31 cellular contexts compared by ENCODE assay signal in the genomic region with DNA sequence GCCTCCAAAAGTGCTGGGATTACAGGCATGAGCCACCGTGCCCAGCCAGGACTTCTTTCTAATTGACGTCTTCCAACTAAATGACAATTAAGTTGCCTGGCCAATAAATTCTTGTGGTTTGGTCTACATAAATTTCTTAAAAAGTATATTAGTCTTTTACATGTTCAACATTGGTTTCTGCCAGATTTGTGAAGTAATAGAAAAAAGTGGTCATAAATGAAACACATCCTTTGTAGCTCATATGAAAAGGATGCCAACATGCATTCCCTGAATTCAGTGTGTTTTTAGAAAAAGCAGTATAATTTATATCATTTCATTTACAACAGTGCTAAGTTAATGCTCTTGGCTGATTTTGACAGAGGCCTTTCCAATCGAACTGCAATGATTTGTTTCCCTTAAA.
"Had no signal": no experiment of that assay in that cellular context is flagged by ENCODE, and none has a peak within 500 bp of the region (broad histone marks: within the 10 kb centered on the region; RNA-seq: fewer than 3 reads in every experiment).

No MANE protein-coding gene starts in this region.

- H3K27me3 ChIP-seq: adrenal gland, breast epithelium, colonic mucosa, esophagus squamous epithelium, foreskin keratinocyte, gastrocnemius medialis, heart left ventricle had no signal

- H3K4me1 Mint-ChIP-seq: activated CD8-positive, alpha-beta memory T cell treated with anti-CD3 and anti-CD28 coated beads, Interleukin-2, amount 10 ng/mL, durations not matched to agents 7 days and 5 days had no signal

- H3K4me3 Mint-ChIP-seq: activated CD4-positive, alpha-beta memory T cell treated with anti-CD3 and anti-CD28 coated beads for 36 hours; activated CD8-positive, alpha-beta memory T cell treated with anti-CD3 and anti-CD28 coated beads, Interleukin-2, amount 10 ng/mL, durations not matched to agents 7 days and 5 days; activated CD8-positive, alpha-beta T cell treated with anti-CD3 and anti-CD28 coated beads, Interleukin-2, amount 10 ng/mL, durations not matched to agents 7 days and 5 days; activated naive CD8-positive, alpha-beta T cell treated with anti-CD3 and anti-CD28 coated beads for 36 hours; activated naive CD8-positive, alpha-beta T cell treated with anti-CD3 and anti-CD28 coated beads, Interleukin-2, amount 50 U/mL, for 24 hours; activated T-cell treated with anti-CD3 and anti-CD28 coated beads, Interleukin-2, amount 50 U/mL, for 24 hours; activated T-cell treated with anti-CD3 and anti-CD28 coated beads, Interleukin-2, amount 50 U/mL, for 72 hours; brain had no signal

- H3K27me3 Mint-ChIP-seq: activated CD4-positive, alpha-beta memory T cell treated with anti-CD3 and anti-CD28 coated beads for 36 hours; activated CD8-positive, alpha-beta memory T cell treated with anti-CD3 and anti-CD28 coated beads, Interleukin-2, amount 10 ng/mL, durations not matched to agents 7 days and 5 days; activated naive CD8-positive, alpha-beta T cell treated with anti-CD3 and anti-CD28 coated beads, Interleukin-2, amount 50 U/mL, for 24 hours; activated T-cell treated with anti-CD3 and anti-CD28 coated beads, Interleukin-2, amount 50 U/mL, for 24 hours had no signal

- DNase-seq: activated CD4-positive, alpha-beta memory T cell treated with anti-CD3 and anti-CD28 coated beads for 36 hours; activated CD4-positive, alpha-beta T cell treated with anti-CD3 and anti-CD28 coated beads for 1 hour; activated CD4-positive, alpha-beta T cell treated with anti-CD3 and anti-CD28 coated beads for 4 hours; activated CD4-positive, alpha-beta T cell treated with anti-CD3 and anti-CD28 coated beads, Interleukin-2, amount 50 U/mL, for 1 hour; activated CD8-positive, alpha-beta memory T cell treated with anti-CD3 and anti-CD28 coated beads, Interleukin-2, amount 10 ng/mL, durations not matched to agents 7 days and 5 days; activated CD8-positive, alpha-beta memory T cell treated with anti-CD3 and anti-CD28 coated beads, Interleukin-2, amount 50 U/mL, for 4 hours; activated CD8-positive, alpha-beta T cell treated with anti-CD3 and anti-CD28 coated beads, Interleukin-2, amount 10 ng/mL, durations not matched to agents 7 days and 5 days; activated gamma-delta T cell; activated naive CD4-positive, alpha-beta T cell; activated naive CD4-positive, alpha-beta T cell treated with anti-CD3 and anti-CD28 coated beads, Interleukin-2, amount 50 U/mL, for 16 hours; activated naive CD8-positive, alpha-beta T cell treated with anti-CD3 and anti-CD28 coated beads for 36 hours; activated naive CD8-positive, alpha-beta T cell treated with anti-CD3 and anti-CD28 coated beads, Interleukin-2, amount 50 U/mL, for 24 hours; activated T-cell treated with anti-CD3 and anti-CD28 coated beads, Interleukin-2, amount 50 U/mL, for 24 hours; activated T-cell treated with anti-CD3 and anti-CD28 coated beads, Interleukin-2, amount 50 U/mL, for 72 hours; adrenal gland; amygdala; aorta; central memory CD4-positive, alpha-beta T cell; cerebellar nuclear complex; colonic mucosa; effector CD8-positive, alpha-beta T cell; esophagus squamous epithelium; foreskin keratinocyte; gastrocnemius medialis; glutamatergic neuron; heart left ventricle; T-helper 2 cell had no signal

- H3K36me3 ChIP-seq: adrenal gland, breast epithelium, cardiac muscle cell, colonic mucosa, esophagus squamous epithelium, gastrocnemius medialis had no signal

- H3K4me3 ChIP-seq: adrenal gland, breast epithelium, cardiac muscle cell, colonic mucosa, esophagus squamous epithelium, gastrocnemius medialis, heart left ventricle had no signal

- H3K9me3 Mint-ChIP-seq: activated CD4-positive, alpha-beta memory T cell treated with anti-CD3 and anti-CD28 coated beads for 36 hours; activated naive CD8-positive, alpha-beta T cell treated with anti-CD3 and anti-CD28 coated beads for 36 hours; activated naive CD8-positive, alpha-beta T cell treated with anti-CD3 and anti-CD28 coated beads, Interleukin-2, amount 50 U/mL, for 24 hours; activated T-cell treated with anti-CD3 and anti-CD28 coated beads, Interleukin-2, amount 50 U/mL, for 24 hours; activated T-cell treated with anti-CD3 and anti-CD28 coated beads, Interleukin-2, amount 50 U/mL, for 72 hours; brain had no signal

- H3K27ac Mint-ChIP-seq: activated CD4-positive, alpha-beta memory T cell treated with anti-CD3 and anti-CD28 coated beads for 36 hours; activated CD8-positive, alpha-beta memory T cell treated with anti-CD3 and anti-CD28 coated beads, Interleukin-2, amount 10 ng/mL, durations not matched to agents 7 days and 5 days; activated CD8-positive, alpha-beta T cell treated with anti-CD3 and anti-CD28 coated beads, Interleukin-2, amount 10 ng/mL, durations not matched to agents 7 days and 5 days; activated naive CD8-positive, alpha-beta T cell treated with anti-CD3 and anti-CD28 coated beads for 36 hours; activated naive CD8-positive, alpha-beta T cell treated with anti-CD3 and anti-CD28 coated beads, Interleukin-2, amount 50 U/mL, for 24 hours; activated T-cell treated with anti-CD3 and anti-CD28 coated beads, Interleukin-2, amount 50 U/mL, for 24 hours; activated T-cell treated with anti-CD3 and anti-CD28 coated beads, Interleukin-2, amount 50 U/mL, for 72 hours had no signal

- H3K9me3 ChIP-seq: adrenal gland, breast epithelium, colonic mucosa, esophagus squamous epithelium, gastrocnemius medialis, heart left ventricle had no signal

- ATAC-seq: activated CD8-positive, alpha-beta memory T cell treated with anti-CD3 and anti-CD28 coated beads, Interleukin-2, amount 10 ng/mL, durations not matched to agents 7 days and 5 days; activated CD8-positive, alpha-beta T cell treated with anti-CD3 and anti-CD28 coated beads, Interleukin-2, amount 10 ng/mL, durations not matched to agents 7 days and 5 days; activated naive CD8-positive, alpha-beta T cell treated with anti-CD3 and anti-CD28 coated beads, Interleukin-2, amount 50 U/mL, for 24 hours; activated T-cell treated with anti-CD3 and anti-CD28 coated beads, Interleukin-2, amount 50 U/mL, for 72 hours; foreskin keratinocyte; gastrocnemius medialis; heart left ventricle had no signal

- H3K4me1 ChIP-seq: breast epithelium, colonic mucosa, foreskin keratinocyte, gastrocnemius medialis had no signal

- H3K36me3 Mint-ChIP-seq: activated CD8-positive, alpha-beta memory T cell treated with anti-CD3 and anti-CD28 coated beads, Interleukin-2, amount 10 ng/mL, durations not matched to agents 7 days and 5 days; brain had no signal

- H3K27ac ChIP-seq: adrenal gland, breast epithelium, cardiac muscle cell, colonic mucosa, epithelial cell of prostate, esophagus squamous epithelium, foreskin keratinocyte, gastrocnemius medialis, heart left ventricle had no signal
